Comparison of ENCODE assay signal across 1 cellular context in the genomic region with DNA sequence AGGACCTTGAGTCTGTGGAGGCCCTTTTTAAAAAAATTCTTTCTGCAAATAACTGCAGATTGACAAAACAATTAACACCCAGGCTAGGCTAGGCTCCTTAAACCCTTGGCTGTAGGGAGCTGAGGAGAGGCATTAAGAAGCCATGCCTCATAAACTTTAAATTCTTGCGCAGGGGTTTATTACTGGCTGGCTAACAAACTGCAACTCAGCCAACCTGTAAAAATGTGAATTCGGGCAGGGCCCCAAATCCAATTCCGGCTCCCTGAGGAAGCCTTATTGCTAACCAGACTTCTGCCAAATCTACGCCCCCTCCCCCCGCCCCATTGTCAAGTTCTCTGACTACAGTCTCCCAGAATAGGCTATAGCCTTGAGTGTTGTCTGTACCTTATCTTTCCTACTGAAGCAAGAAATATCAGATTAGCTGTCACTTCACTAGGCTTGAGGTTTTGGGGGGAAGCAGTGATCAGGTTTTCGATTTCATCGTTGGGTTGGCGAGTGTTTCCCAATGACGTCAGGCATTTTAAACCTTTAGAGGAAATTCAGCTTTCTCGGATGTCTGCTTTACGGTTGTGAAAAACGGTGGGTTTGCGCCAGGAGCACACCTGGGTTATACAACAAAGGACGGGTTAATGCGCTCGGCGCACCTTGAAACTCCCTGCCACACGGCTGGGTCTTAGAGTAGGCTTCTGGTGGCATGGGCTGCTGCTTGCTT.
TF ChIP-seq lines count a peak whose summit lies in the region.

No MANE protein-coding gene starts in this region.

TF ChIP-seq in HCT116, 20 proteins besides CTCF, POLR2A, EP300 and RAD21 (continued from another document):
- TF ChIP-seq, protein P1, sequence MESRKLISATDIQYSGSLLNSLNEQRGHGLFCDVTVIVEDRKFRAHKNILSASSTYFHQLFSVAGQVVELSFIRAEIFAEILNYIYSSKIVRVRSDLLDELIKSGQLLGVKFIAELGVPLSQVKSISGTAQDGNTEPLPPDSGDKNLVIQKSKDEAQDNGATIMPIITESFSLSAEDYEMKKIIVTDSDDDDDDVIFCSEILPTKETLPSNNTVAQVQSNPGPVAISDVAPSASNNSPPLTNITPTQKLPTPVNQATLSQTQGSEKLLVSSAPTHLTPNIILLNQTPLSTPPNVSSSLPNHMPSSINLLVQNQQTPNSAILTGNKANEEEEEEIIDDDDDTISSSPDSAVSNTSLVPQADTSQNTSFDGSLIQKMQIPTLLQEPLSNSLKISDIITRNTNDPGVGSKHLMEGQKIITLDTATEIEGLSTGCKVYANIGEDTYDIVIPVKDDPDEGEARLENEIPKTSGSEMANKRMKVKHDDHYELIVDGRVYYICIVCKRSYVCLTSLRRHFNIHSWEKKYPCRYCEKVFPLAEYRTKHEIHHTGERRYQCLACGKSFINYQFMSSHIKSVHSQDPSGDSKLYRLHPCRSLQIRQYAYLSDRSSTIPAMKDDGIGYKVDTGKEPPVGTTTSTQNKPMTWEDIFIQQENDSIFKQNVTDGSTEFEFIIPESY (IDR thresholded peaks at IDR 0.05; ENCODE audit: extremely low read depth, insufficient replicate concordance, low read length) = no peak
- TF ChIP-seq EGR1 (IDR thresholded peaks at IDR 0.05; ENCODE audit: low read depth) = no peak
- no peak for TF ChIP-seq CBX3 (IDR thresholded peaks at IDR 0.05; ENCODE audit: low read depth)
- TF ChIP-seq ELF1 (IDR thresholded peaks at IDR 0.05; ENCODE audit: borderline replicate concordance, low read depth) = no peak
